Comparison of ENCODE assay signal across 1 cellular context in the genomic region with DNA sequence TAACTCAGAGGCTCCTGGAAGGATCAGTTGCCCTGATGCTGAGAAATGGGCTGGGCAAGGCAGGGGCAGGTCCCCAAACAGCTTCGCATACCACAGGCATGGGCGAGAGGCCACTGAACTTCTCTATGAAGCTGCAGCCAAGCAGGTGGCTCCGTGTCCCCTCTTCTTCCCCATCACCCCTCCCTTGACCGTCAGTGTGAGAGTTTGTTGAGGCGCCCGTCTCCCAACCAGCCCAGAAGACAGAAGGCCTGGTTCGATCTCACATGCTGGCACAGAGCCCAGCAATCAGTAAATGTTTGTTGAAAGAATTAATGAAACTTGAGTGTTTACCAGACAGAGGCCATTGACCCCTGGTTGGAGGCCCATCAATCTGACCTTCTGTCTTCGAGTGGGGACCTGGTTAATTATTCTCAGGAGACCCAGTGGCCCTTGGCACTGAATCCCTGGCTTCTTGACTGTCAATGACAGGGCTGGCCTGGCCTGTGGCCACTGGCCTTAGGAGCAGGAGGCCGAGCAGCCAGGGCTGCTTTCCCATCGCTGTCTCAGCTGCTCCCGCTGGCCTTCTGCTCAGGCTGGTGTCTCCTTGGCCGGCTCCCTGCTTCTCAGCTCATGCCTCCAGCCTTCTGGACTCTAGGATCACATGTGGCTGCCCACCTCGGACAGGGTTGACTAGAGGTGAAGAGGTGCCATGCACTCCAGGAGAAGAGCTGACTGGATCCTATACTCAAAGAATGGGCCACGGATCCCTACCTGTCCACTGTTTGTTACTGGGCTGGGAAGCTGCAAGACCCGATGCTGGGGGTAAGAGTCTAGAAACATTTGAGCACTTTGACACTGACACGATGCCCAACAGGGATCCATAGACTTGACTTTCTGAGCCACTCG.
A peak's percentile ranks its signal among the peaks of the same experiment; 100 is the strongest.
TF ChIP-seq lines count a peak whose summit lies in the region.

No MANE protein-coding gene starts in this region.

TF ChIP-seq in HepG2, 621 proteins besides CTCF, POLR2A, EP300 and RAD21 (continued from another document and continues in another):
- TF ChIP-seq, protein P1, sequence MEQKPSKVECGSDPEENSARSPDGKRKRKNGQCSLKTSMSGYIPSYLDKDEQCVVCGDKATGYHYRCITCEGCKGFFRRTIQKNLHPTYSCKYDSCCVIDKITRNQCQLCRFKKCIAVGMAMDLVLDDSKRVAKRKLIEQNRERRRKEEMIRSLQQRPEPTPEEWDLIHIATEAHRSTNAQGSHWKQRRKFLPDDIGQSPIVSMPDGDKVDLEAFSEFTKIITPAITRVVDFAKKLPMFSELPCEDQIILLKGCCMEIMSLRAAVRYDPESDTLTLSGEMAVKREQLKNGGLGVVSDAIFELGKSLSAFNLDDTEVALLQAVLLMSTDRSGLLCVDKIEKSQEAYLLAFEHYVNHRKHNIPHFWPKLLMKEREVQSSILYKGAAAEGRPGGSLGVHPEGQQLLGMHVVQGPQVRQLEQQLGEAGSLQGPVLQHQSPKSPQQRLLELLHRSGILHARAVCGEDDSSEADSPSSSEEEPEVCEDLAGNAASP (CRISPR knock-in tag; IDR thresholded peaks at IDR 0.05; ENCODE audit: borderline replicate concordance) = peak; percentile 83
- TF ChIP-seq ZNF564 (CRISPR knock-in tag; IDR thresholded peaks at IDR 0.05) = 0 out of 2 replicates have a peak, but pooled peaks have one; percentile 68
- TF ChIP-seq, protein P2, sequence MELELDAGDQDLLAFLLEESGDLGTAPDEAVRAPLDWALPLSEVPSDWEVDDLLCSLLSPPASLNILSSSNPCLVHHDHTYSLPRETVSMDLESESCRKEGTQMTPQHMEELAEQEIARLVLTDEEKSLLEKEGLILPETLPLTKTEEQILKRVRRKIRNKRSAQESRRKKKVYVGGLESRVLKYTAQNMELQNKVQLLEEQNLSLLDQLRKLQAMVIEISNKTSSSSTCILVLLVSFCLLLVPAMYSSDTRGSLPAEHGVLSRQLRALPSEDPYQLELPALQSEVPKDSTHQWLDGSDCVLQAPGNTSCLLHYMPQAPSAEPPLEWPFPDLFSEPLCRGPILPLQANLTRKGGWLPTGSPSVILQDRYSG (CRISPR knock-in tag; IDR thresholded peaks at IDR 0.05) = no peak
- TF ChIP-seq THAP11 (CRISPR knock-in tag; IDR thresholded peaks at IDR 0.05) = peak; percentile 73
- TF ChIP-seq HMG20A (CRISPR knock-in tag; IDR thresholded peaks at IDR 0.05; ENCODE audit: borderline replicate concordance) = peak; percentile 99
- no peak for TF ChIP-seq ZNF451 (CRISPR knock-in tag; IDR thresholded peaks at IDR 0.05)
- peak; percentile 54; the same call in 1 of the 2 replicates for TF ChIP-seq JUND (CRISPR knock-in tag; IDR thresholded peaks at IDR 0.05)
- TF ChIP-seq, protein P3, sequence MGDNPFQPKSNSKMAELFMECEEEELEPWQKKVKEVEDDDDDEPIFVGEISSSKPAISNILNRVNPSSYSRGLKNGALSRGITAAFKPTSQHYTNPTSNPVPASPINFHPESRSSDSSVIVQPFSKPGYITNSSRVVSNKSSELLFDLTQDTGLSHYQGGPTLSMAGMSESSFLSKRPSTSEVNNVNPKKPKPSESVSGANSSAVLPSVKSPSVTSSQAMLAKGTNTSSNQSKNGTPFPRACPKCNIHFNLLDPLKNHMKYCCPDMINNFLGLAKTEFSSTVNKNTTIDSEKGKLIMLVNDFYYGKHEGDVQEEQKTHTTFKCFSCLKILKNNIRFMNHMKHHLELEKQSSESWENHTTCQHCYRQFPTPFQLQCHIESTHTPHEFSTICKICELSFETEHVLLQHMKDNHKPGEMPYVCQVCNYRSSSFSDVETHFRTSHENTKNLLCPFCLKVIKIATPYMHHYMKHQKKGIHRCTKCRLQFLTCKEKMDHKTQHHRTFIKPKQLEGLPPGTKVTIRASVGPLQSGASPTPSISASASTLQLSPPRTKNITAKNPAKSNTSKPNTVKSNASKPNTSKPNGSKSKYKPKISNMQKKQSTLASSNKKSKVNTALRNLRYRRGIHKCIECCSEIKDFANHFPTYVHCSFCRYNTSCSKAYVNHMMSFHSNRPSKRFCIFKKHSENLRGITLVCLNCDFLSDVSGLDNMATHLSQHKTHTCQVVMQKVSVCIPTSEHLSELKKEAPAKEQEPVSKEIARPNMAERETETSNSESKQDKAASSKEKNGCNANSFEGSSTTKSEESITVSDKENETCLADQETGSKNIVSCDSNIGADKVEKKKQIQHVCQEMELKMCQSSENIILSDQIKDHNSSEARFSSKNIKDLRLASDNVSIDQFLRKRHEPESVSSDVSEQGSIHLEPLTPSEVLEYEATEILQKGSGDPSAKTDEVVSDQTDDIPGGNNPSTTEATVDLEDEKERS (CRISPR knock-in tag; IDR thresholded peaks at IDR 0.05) = 0 out of 2 replicates have a peak, but pooled peaks have one; percentile 67
- TF ChIP-seq, protein P4, sequence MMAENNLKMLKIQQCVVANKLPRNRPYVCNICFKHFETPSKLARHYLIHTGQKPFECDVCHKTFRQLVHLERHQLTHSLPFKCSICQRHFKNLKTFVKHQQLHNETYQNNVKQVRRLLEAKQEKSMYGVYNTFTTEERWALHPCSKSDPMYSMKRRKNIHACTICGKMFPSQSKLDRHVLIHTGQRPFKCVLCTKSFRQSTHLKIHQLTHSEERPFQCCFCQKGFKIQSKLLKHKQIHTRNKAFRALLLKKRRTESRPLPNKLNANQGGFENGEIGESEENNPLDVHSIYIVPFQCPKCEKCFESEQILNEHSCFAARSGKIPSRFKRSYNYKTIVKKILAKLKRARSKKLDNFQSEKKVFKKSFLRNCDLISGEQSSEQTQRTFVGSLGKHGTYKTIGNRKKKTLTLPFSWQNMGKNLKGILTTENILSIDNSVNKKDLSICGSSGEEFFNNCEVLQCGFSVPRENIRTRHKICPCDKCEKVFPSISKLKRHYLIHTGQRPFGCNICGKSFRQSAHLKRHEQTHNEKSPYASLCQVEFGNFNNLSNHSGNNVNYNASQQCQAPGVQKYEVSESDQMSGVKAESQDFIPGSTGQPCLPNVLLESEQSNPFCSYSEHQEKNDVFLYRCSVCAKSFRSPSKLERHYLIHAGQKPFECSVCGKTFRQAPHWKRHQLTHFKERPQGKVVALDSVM (CRISPR knock-in tag; IDR thresholded peaks at IDR 0.05) = peak; percentile 66
- TF ChIP-seq, protein P5, sequence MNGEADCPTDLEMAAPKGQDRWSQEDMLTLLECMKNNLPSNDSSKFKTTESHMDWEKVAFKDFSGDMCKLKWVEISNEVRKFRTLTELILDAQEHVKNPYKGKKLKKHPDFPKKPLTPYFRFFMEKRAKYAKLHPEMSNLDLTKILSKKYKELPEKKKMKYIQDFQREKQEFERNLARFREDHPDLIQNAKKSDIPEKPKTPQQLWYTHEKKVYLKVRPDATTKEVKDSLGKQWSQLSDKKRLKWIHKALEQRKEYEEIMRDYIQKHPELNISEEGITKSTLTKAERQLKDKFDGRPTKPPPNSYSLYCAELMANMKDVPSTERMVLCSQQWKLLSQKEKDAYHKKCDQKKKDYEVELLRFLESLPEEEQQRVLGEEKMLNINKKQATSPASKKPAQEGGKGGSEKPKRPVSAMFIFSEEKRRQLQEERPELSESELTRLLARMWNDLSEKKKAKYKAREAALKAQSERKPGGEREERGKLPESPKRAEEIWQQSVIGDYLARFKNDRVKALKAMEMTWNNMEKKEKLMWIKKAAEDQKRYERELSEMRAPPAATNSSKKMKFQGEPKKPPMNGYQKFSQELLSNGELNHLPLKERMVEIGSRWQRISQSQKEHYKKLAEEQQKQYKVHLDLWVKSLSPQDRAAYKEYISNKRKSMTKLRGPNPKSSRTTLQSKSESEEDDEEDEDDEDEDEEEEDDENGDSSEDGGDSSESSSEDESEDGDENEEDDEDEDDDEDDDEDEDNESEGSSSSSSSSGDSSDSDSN (CRISPR knock-in tag; IDR thresholded peaks at IDR 0.05) = peak; percentile 79
- TF ChIP-seq FOXP1 (IDR thresholded peaks at IDR 0.05) = peak; percentile 77
- peak; percentile 95 for TF ChIP-seq FOXP1 (CRISPR knock-in tag; IDR thresholded peaks at IDR 0.05)
- peak; percentile 90; the same call in 1 of the 2 replicates for TF ChIP-seq MIER3 (CRISPR knock-in tag; IDR thresholded peaks at IDR 0.05; ENCODE audit: borderline replicate concordance)
- TF ChIP-seq ZNF878 (CRISPR knock-in tag; IDR thresholded peaks at IDR 0.05) = peak; percentile 51; the same call in 1 of the 2 replicates
- TF ChIP-seq ZNF607 (CRISPR knock-in tag; IDR thresholded peaks at IDR 0.05; ENCODE audit: borderline replicate concordance) = no peak
- peak; percentile 54; the same call in 1 of the 2 replicates for TF ChIP-seq DPF2 (CRISPR knock-in tag; IDR thresholded peaks at IDR 0.05; ENCODE audit: borderline replicate concordance, low read depth)
- no peak for TF ChIP-seq SRSF1 (optimal IDR thresholded peaks at IDR 0.05; ENCODE audit: low read depth, low read length)
- 0 out of 2 replicates have a peak, but pooled peaks have one; percentile 27 for TF ChIP-seq ZNF225 (CRISPR knock-in tag; IDR thresholded peaks at IDR 0.05)
- peak; percentile 31; the same call in 1 of the 2 replicates for TF ChIP-seq RNF2 (conservative IDR thresholded peaks at IDR 0.05; ENCODE audit: low read depth)
- TF ChIP-seq, protein P6, sequence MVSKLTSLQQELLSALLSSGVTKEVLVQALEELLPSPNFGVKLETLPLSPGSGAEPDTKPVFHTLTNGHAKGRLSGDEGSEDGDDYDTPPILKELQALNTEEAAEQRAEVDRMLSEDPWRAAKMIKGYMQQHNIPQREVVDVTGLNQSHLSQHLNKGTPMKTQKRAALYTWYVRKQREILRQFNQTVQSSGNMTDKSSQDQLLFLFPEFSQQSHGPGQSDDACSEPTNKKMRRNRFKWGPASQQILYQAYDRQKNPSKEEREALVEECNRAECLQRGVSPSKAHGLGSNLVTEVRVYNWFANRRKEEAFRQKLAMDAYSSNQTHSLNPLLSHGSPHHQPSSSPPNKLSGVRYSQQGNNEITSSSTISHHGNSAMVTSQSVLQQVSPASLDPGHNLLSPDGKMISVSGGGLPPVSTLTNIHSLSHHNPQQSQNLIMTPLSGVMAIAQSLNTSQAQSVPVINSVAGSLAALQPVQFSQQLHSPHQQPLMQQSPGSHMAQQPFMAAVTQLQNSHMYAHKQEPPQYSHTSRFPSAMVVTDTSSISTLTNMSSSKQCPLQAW (CRISPR knock-in tag; IDR thresholded peaks at IDR 0.05) = peak; percentile 99
- TF ChIP-seq ZNF781 (CRISPR knock-in tag; IDR thresholded peaks at IDR 0.05; ENCODE audit: borderline replicate concordance, not compliant biosample characterization) = peak; percentile 49
- TF ChIP-seq, protein P7, sequence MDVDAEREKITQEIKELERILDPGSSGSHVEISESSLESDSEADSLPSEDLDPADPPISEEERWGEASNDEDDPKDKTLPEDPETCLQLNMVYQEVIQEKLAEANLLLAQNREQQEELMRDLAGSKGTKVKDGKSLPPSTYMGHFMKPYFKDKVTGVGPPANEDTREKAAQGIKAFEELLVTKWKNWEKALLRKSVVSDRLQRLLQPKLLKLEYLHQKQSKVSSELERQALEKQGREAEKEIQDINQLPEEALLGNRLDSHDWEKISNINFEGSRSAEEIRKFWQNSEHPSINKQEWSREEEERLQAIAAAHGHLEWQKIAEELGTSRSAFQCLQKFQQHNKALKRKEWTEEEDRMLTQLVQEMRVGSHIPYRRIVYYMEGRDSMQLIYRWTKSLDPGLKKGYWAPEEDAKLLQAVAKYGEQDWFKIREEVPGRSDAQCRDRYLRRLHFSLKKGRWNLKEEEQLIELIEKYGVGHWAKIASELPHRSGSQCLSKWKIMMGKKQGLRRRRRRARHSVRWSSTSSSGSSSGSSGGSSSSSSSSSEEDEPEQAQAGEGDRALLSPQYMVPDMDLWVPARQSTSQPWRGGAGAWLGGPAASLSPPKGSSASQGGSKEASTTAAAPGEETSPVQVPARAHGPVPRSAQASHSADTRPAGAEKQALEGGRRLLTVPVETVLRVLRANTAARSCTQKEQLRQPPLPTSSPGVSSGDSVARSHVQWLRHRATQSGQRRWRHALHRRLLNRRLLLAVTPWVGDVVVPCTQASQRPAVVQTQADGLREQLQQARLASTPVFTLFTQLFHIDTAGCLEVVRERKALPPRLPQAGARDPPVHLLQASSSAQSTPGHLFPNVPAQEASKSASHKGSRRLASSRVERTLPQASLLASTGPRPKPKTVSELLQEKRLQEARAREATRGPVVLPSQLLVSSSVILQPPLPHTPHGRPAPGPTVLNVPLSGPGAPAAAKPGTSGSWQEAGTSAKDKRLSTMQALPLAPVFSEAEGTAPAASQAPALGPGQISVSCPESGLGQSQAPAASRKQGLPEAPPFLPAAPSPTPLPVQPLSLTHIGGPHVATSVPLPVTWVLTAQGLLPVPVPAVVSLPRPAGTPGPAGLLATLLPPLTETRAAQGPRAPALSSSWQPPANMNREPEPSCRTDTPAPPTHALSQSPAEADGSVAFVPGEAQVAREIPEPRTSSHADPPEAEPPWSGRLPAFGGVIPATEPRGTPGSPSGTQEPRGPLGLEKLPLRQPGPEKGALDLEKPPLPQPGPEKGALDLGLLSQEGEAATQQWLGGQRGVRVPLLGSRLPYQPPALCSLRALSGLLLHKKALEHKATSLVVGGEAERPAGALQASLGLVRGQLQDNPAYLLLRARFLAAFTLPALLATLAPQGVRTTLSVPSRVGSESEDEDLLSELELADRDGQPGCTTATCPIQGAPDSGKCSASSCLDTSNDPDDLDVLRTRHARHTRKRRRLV (CRISPR knock-in tag; IDR thresholded peaks at IDR 0.05) = peak; percentile 27; the same call in 1 of the 2 replicates
- TF ChIP-seq ZNF20 (CRISPR knock-in tag; IDR thresholded peaks at IDR 0.05) = no peak
- peak; percentile 41 for TF ChIP-seq XRCC5 (optimal IDR thresholded peaks at IDR 0.05; ENCODE audit: low read length)
- TF ChIP-seq, protein P8, sequence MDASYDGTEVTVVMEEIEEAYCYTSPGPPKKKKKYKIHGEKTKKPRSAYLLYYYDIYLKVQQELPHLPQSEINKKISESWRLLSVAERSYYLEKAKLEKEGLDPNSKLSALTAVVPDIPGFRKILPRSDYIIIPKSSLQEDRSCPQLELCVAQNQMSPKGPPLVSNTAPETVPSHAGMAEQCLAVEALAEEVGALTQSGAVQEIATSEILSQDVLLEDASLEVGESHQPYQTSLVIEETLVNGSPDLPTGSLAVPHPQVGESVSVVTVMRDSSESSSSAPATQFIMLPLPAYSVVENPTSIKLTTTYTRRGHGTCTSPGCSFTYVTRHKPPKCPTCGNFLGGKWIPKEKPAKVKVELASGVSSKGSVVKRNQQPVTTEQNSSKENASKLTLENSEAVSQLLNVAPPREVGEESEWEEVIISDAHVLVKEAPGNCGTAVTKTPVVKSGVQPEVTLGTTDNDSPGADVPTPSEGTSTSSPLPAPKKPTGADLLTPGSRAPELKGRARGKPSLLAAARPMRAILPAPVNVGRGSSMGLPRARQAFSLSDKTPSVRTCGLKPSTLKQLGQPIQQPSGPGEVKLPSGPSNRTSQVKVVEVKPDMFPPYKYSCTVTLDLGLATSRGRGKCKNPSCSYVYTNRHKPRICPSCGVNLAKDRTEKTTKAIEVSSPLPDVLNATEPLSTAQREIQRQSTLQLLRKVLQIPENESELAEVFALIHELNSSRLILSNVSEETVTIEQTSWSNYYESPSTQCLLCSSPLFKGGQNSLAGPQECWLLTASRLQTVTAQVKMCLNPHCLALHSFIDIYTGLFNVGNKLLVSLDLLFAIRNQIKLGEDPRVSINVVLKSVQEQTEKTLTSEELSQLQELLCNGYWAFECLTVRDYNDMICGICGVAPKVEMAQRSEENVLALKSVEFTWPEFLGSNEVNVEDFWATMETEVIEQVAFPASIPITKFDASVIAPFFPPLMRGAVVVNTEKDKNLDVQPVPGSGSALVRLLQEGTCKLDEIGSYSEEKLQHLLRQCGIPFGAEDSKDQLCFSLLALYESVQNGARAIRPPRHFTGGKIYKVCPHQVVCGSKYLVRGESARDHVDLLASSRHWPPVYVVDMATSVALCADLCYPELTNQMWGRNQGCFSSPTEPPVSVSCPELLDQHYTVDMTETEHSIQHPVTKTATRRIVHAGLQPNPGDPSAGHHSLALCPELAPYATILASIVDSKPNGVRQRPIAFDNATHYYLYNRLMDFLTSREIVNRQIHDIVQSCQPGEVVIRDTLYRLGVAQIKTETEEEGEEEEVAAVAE (CRISPR knock-in tag; IDR thresholded peaks at IDR 0.05; ENCODE audit: borderline replicate concordance) = peak; percentile 68; the same call in 1 of the 2 replicates
- TF ChIP-seq HOXA3 (CRISPR knock-in tag; IDR thresholded peaks at IDR 0.05) = peak; percentile 66; the same call in 1 of the 2 replicates
- TF ChIP-seq, protein P9, sequence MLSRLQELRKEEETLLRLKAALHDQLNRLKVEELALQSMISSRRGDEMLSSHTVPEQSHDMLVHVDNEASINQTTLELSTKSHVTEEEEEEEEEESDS (CRISPR knock-in tag; IDR thresholded peaks at IDR 0.05; ENCODE audit: borderline replicate concordance) = no peak
- TF ChIP-seq GZF1 (CRISPR knock-in tag; IDR thresholded peaks at IDR 0.05) = 0 out of 2 replicates have a peak, but pooled peaks have one; percentile 51
